ENCODE assay signal across 22 cellular contexts in genomic region chr3:42662037-42662812, GRCh38. TPM values are rescaled to one million over a fixed set of nuclear protein-coding genes. Genes with fewer than 3 reads are reported as not detected.
DNase-seq lines count a peak whose midpoint lies in the region; ATAC-seq, FAIRE-seq and TF ChIP-seq lines count a peak whose summit lies in the region.
"Had no signal": no experiment of that assay in that cellular context is flagged by ENCODE, and none has a peak within 500 bp of the region (broad histone marks: within the 10 kb centered on the region; RNA-seq: fewer than 3 reads in every experiment).

No MANE protein-coding gene starts in this region.

- no peak overlapping the region for H3K23ac ChIP-seq in neuronal stem cell (ENCODE audit: low read depth, low read length, poor library complexity)

- H3K9me3 ChIP-seq in neuronal stem cell (replicated peaks in 1 of 2; ENCODE audit: control insufficient read depth in 2 of 2, insufficient read depth in 1 of 2, low read depth in 1 of 2, low read length in 2 of 2) (no peaks in the 10 kb centered on the region), transverse colon (no peaks in the 10 kb centered on the region)
- H3K9me3 ChIP-seq: SJCRH30 had no signal

- H3K9ac ChIP-seq in neuronal stem cell (ENCODE audit: low read depth, low read length, poor library complexity), result peak overlapping the region; percentile 47

- no peak overlapping the region for H2BK5ac ChIP-seq in neuronal stem cell (ENCODE audit: low read length)

- H2BK15ac ChIP-seq in neuronal stem cell (ENCODE audit: low read length), result no peak overlapping the region

- no peak overlapping the region for H3K4ac ChIP-seq in neuronal stem cell (ENCODE audit: low read length)

- peak overlapping the region; percentile 41 for H3K14ac ChIP-seq in neuronal stem cell (ENCODE audit: low read length)

- TF ChIP-seq POLR2A in H54 (IDR thresholded peaks at IDR 0.05; ENCODE audit: low read depth, low read length) (no peak), transverse colon (IDR thresholded peaks at IDR 0.05) (no peak)

- H2BK120ac ChIP-seq in neuronal stem cell (ENCODE audit: low read depth, low read length), result peak overlapping the region; percentile 26

- H2BK12ac ChIP-seq in neuronal stem cell (ENCODE audit: low read length), result no peak overlapping the region

- no peak for FAIRE-seq in H54 (lab: Jason Lieb, UNC)

- no peak overlapping the region for H3K4me3 ChIP-seq in neuronal stem cell (ENCODE audit: low read length in 2 of 2)
- H3K4me3 ChIP-seq in transverse colon, result no peak overlapping the region
- H3K4me3 ChIP-seq: K562, SJCRH30 had no signal

- no peaks in the 10 kb centered on the region for H3K27me3 ChIP-seq in neuronal stem cell (ENCODE audit: control insufficient read depth in 3 of 3, insufficient read depth in 3 of 3, low read depth in 1 of 3, low read length in 3 of 3)
- H3K27me3 ChIP-seq in transverse colon, result no peaks in the 10 kb centered on the region
- H3K27me3 ChIP-seq: SJCRH30 had no signal

- H3K4me1 ChIP-seq in neuronal stem cell (ENCODE audit: control insufficient read depth in 2 of 2, insufficient read depth in 1 of 2, low read depth in 1 of 2, low read length in 2 of 2), result peaks cover 0 to 7% of the 10 kb centered on the region in 2 donors
- peaks cover 0 to 19% (median 3%) of the 10 kb centered on the region in 4 donors for H3K4me1 ChIP-seq in transverse colon

- intact Hi-C loops in cardiac septum (cut with DNase I), result no loop called here
- intact Hi-C loops in Right ventricle myocardium superior (cut with DNase I), result no loop called here
- intact Hi-C loops in transverse colon (cut with DNase I; ENCODE audit: low total_unique reads), result no loop called here

- WGBS in neuronal stem cell (ENCODE audit: extremely low coverage in 2 of 2, insufficient read length in 2 of 2, insufficient replicate concordance in 1 of 2), 2 donors, result no CpG with 5 or more reads among the region's 7 CpGs
- 83% methylated on average over 7 of the region's 7 CpGs; no CpG with 5 or more reads in 1 of the 2 donors for WGBS in transverse colon (ENCODE audit: low coverage in 1 of 2), 2 donors

- no peak overlapping the region for H3K4me2 ChIP-seq in neuronal stem cell (ENCODE audit: insufficient read depth, low read length, poor library complexity, severe bottlenecking)

- ATAC-seq in Right ventricle myocardium superior (ENCODE audit: poor library complexity), result no peak
- ATAC-seq in HG02763 (IDR thresholded peaks at IDR 0.05; ENCODE audit: unreplicated experiment), result no peak
- ATAC-seq: HCT116, K562 had no signal

- peaks cover 8 to 10% of the 10 kb centered on the region in 2 donors for H3K36me3 ChIP-seq in neuronal stem cell (replicated peaks in 1 of 2; ENCODE audit: control insufficient read depth in 2 of 2, insufficient read depth in 2 of 2, low read length in 2 of 2)
- H3K36me3 ChIP-seq in transverse colon, result no peaks in the 10 kb centered on the region
- H3K36me3 ChIP-seq: SJCRH30 had no signal

- TF ChIP-seq CTCF in GM13977 (IDR thresholded peaks at IDR 0.05; ENCODE audit: extremely low read depth, insufficient read depth, missing control alignments) (no peak), transverse colon (IDR thresholded peaks at IDR 0.05) (no peak)

- no peak overlapping the region for H4K91ac ChIP-seq in neuronal stem cell (ENCODE audit: low read depth, low read length, poor library complexity)

- peak; percentile 47 for DNase-seq in cardiac septum (ENCODE audit: low spot score)
- DNase-seq in Right ventricle myocardium superior, result no peak
- peak; percentile 28 for DNase-seq in GM13977 (ENCODE audit: low spot score)
- DNase-seq in neuronal stem cell (ENCODE audit: low spot score), result no peak
- DNase-seq in H54 (ENCODE audit: insufficient read length, low spot score), result no peak
- no peak for DNase-seq in transverse colon
- DNase-seq: Calu3; CD4-positive, alpha-beta T cell; DMS53; MV-4-11; NCI-H1417; NCI-H187 treated with DMSO at 0.1 percent for 48 hours; NCI-H345; NCI-H526; NK-92 treated with Interleukin-12 subunit alpha and Interleukin-12 subunit beta, amount 100 ng/mL, for 24 hours; OCI-M1; SJCRH30 had no signal

- peaks cover 1% of the 10 kb centered on the region for H3K79me1 ChIP-seq in neuronal stem cell (ENCODE audit: low read depth, low read length)

- H2AFZ ChIP-seq in neuronal stem cell (ENCODE audit: low read length), result no peak overlapping the region

- H3K18ac ChIP-seq in neuronal stem cell (ENCODE audit: low read length), result peak overlapping the region; percentile 13

- in situ Hi-C loops in GM13977 (cut with MboI; ENCODE audit: low pct_unique_long_range_greater_than_20kb, low sequenced_read_pairs, unreplicated experiment) (no loop called here), transverse colon (cut with MboI; ENCODE audit: low pct_ligation_motif_present in 1 of 4, low pct_unique_long_range_greater_than_20kb in 1 of 4, low sequenced_read_pairs in 3 of 4) (no loop called here)

- no peak overlapping the region for H3K27ac ChIP-seq in neuronal stem cell (replicated peaks; ENCODE audit: low read length)
- H3K27ac ChIP-seq in transverse colon, result no peak overlapping the region
- H3K27ac ChIP-seq: SJCRH30 had no signal

- H2AK5ac ChIP-seq in neuronal stem cell (ENCODE audit: low read depth, low read length), result no peak overlapping the region

- no peak for TF ChIP-seq EP300 in transverse colon (IDR thresholded peaks at IDR 0.05; ENCODE audit: low read depth)

- no peak overlapping the region for H4K8ac ChIP-seq in neuronal stem cell (ENCODE audit: low read depth, low read length)

RNA-seq across cellular contexts. Expression of gene ZBTB47, which starts 8.7 kb away (rescaled TPM):
- total RNA-seq in cardiac septum (202 TPM), Right ventricle myocardium superior (82.3 TPM), transverse colon (10 to 100 TPM in 3 of 4 donors, 1 to 10 TPM in 1; 10.0 to 44.1 (median 19.7) TPM)
- 2.7 TPM for polyA plus RNA-seq in neuronal stem cell (2013, experiment 1 of 2)
- 2.8 TPM for polyA plus RNA-seq in neuronal stem cell (2013, experiment 2 of 2)

RNA-seq across cellular contexts. Expression of gene KLHL40, which starts 23.1 kb away (rescaled TPM):
- total RNA-seq in cardiac septum (0.57 TPM), Right ventricle myocardium superior (0.11 TPM), transverse colon (under 1 TPM in 1 of 4 donors, not detected in 3; 0.27 TPM)
- polyA plus RNA-seq in neuronal stem cell (2013, experiment 1 of 2), result not detected
- polyA plus RNA-seq in neuronal stem cell (2013, experiment 2 of 2), result not detected
- total RNA-seq: A673; Calu3; CD4-positive, alpha-beta T cell; K562; RPMI7951 had no signal
- polyA plus RNA-seq: K562 had no signal

RNA-seq across cellular contexts. Expression of gene HHATL, which starts 40.4 kb away (rescaled TPM):
- total RNA-seq in cardiac septum (505 TPM), Right ventricle myocardium superior (486 TPM), transverse colon (under 1 TPM in 1 of 4 donors, not detected in 3; 0.27 TPM)
- not detected for polyA plus RNA-seq in neuronal stem cell (2013, experiment 1 of 2)
- not detected for polyA plus RNA-seq in neuronal stem cell (2013, experiment 2 of 2)
- total RNA-seq: A673; Calu3; CD4-positive, alpha-beta T cell; K562; RPMI7951; SJCRH30 had no signal
- polyA plus RNA-seq: K562 had no signal

Comparison
In these comparisons a context has a peak if more than half of its experiments do, and no peak if none do; other contexts are left out.
1. DNase-seq: peak in cardiac septum (single experiment) and GM13977 (single experiment); none in Right ventricle myocardium superior (single experiment), neuronal stem cell (single experiment), H54 (single experiment) and transverse colon (single experiment).
2. RNA of gene HHATL, which starts 40.4 kb away (total RNA-seq): 505 TPM in cardiac septum (single experiment) and 486 TPM in Right ventricle myocardium superior (single experiment); 0.27 TPM in transverse colon; every median in the first group is over 100 times any median in the second.